In genomic region chr6:131532476-131533108, GRCh38 we compare ENCODE assay signal across 12 cellular contexts. TPM values are rescaled to one million over a fixed set of nuclear protein-coding genes. Genes with fewer than 3 reads are reported as not detected.
DNase-seq lines count a peak whose midpoint lies in the region; ATAC-seq and TF ChIP-seq lines count a peak whose summit lies in the region.
"Had no signal": no experiment of that assay in that cellular context is flagged by ENCODE, and none has a peak within 500 bp of the region (broad histone marks: within the 10 kb centered on the region; RNA-seq: fewer than 3 reads in every experiment).

No MANE protein-coding gene starts in this region.

- H3K27me3 ChIP-seq in PC-9 (ENCODE audit: insufficient read depth, low read depth): no peaks in the 10 kb centered on the region
- H3K27me3 ChIP-seq: cardiac muscle cell had no signal

- POLR2A ChIA-PET in activated CD4-positive, alpha-beta T cell treated with anti-CD3 and anti-CD28 coated beads for 36 hours (lab: Charles Lee): interaction anchor here (0.6 to 1.2 kb wide), 7 partner anchors 13 to 839 kb away, joined by 3 to 5 read pairs (median 3); no protein-coding TSS in a partner anchor
- POLR2A ChIA-PET in PC-9 (lab: Charles Lee; ENCODE audit: unreplicated experiment): no interaction called here

- H3K9me3 ChIP-seq in PC-9 (ENCODE audit: insufficient read depth, low read depth): no peaks in the 10 kb centered on the region

- no peaks in the 10 kb centered on the region for H3K36me3 Mint-ChIP-seq in activated CD4-positive, alpha-beta T cell treated with anti-CD3 and anti-CD28 coated beads for 36 hours (ENCODE audit: low read depth)
- no peaks in the 10 kb centered on the region for H3K36me3 Mint-ChIP-seq in stimulated activated effector memory CD8-positive, alpha-beta T cell treated with anti-CD3 and anti-CD28 coated beads, Interleukin-12 subunit alpha, Interleukin-12 subunit beta, amount 100 ng/mL, for 72 hours
- no peaks in the 10 kb centered on the region for H3K36me3 Mint-ChIP-seq in glutamatergic neuron (ENCODE audit: unreplicated experiment)

- BruUV-seq in PC-9 (replicated peaks; lab: Mats Ljungman, UMichigan): no TSS peak

- H3K9me2 ChIP-seq in PC-9 (ENCODE audit: insufficient read depth): no peaks in the 10 kb centered on the region

- no peaks in the 10 kb centered on the region for H3F3A ChIP-seq in PC-9 (ENCODE audit: insufficient read depth, low read depth)

- peak; percentile 81 for DNase-seq in activated CD4-positive, alpha-beta T cell treated with anti-CD3 and anti-CD28 coated beads for 36 hours
- DNase-seq in activated CD4-positive, alpha-beta T cell treated with anti-CD3 and anti-CD28 coated beads, Interleukin-2, amount 50 U/mL, for 1 hour: no peak
- peak; percentile 66 to 78 for DNase-seq in activated T-cell treated with anti-CD3 and anti-CD28 coated beads, Interleukin-2, amount 50 U/mL, for 48 hours
- peak; percentile 21 to 64 for DNase-seq in stimulated activated effector memory CD8-positive, alpha-beta T cell treated with anti-CD3 and anti-CD28 coated beads, Interleukin-12 subunit alpha, Interleukin-12 subunit beta, amount 100 ng/mL, for 72 hours (ENCODE audit: low spot score in 2 of 2)
- DNase-seq in PC-9 (no peak), glutamatergic neuron (no peak)
- DNase-seq in central memory CD4-positive, alpha-beta T cell: no peak

- no peaks in the 10 kb centered on the region for H3K79me2 ChIP-seq in PC-9 (ENCODE audit: low read depth)

- peak; percentile 94 for ATAC-seq in activated CD4-positive, alpha-beta T cell treated with anti-CD3 and anti-CD28 coated beads for 36 hours
- peak; percentile 81 for ATAC-seq in HG03280 (IDR thresholded peaks at IDR 0.05; ENCODE audit: unreplicated experiment)
- ATAC-seq in stimulated activated effector memory CD8-positive, alpha-beta T cell treated with anti-CD3 and anti-CD28 coated beads, Interleukin-12 subunit alpha, Interleukin-12 subunit beta, amount 100 ng/mL, for 72 hours: peak; percentile 97
- ATAC-seq: GM23338 had no signal

- H3K9me3 Mint-ChIP-seq in activated CD4-positive, alpha-beta T cell treated with anti-CD3 and anti-CD28 coated beads for 36 hours (ENCODE audit: low read depth): no peaks in the 10 kb centered on the region
- no peaks in the 10 kb centered on the region for H3K9me3 Mint-ChIP-seq in stimulated activated effector memory CD8-positive, alpha-beta T cell treated with anti-CD3 and anti-CD28 coated beads, Interleukin-12 subunit alpha, Interleukin-12 subunit beta, amount 100 ng/mL, for 72 hours
- H3K9me3 Mint-ChIP-seq in glutamatergic neuron (ENCODE audit: unreplicated experiment): peaks cover 2% of the 10 kb centered on the region
- H3K9me3 Mint-ChIP-seq: GM23338 had no signal

- H3K27me3 Mint-ChIP-seq in activated CD4-positive, alpha-beta T cell treated with anti-CD3 and anti-CD28 coated beads for 36 hours: no peaks in the 10 kb centered on the region
- H3K27me3 Mint-ChIP-seq in glutamatergic neuron (ENCODE audit: unreplicated experiment): no peaks in the 10 kb centered on the region

- no peak for TF ChIP-seq CTCF in PC-9 (conservative IDR thresholded peaks at IDR 0.05)
- TF ChIP-seq CTCF in glutamatergic neuron (IDR thresholded peaks at IDR 0.05; ENCODE audit: partially characterized antibody, unreplicated experiment): no peak

- H4K20me1 ChIP-seq in PC-9 (ENCODE audit: insufficient read depth): no peaks in the 10 kb centered on the region

- CTCF ChIA-PET in activated CD4-positive, alpha-beta T cell treated with anti-CD3 and anti-CD28 coated beads for 36 hours (lab: Charles Lee): interaction anchor here (0.6 to 3.7 kb wide), 25 partner anchors 7 to 1224 kb away, joined by 3 to 53 read pairs (median 4); partner anchors contain the start of gene MED23
- CTCF ChIA-PET in PC-9 (lab: Charles Lee): no interaction called here

- H3K4me1 ChIP-seq in PC-9 (replicated peaks; ENCODE audit: insufficient read depth): no peaks in the 10 kb centered on the region

- H3K4me3 Mint-ChIP-seq in activated CD4-positive, alpha-beta T cell treated with anti-CD3 and anti-CD28 coated beads for 36 hours: no peak overlapping the region
- peak overlapping the region; percentile 8 for H3K4me3 Mint-ChIP-seq in stimulated activated effector memory CD8-positive, alpha-beta T cell treated with anti-CD3 and anti-CD28 coated beads, Interleukin-12 subunit alpha, Interleukin-12 subunit beta, amount 100 ng/mL, for 72 hours
- H3K4me3 Mint-ChIP-seq in glutamatergic neuron (ENCODE audit: unreplicated experiment): no peak overlapping the region
- H3K4me3 Mint-ChIP-seq: GM23338 had no signal

- H3K27ac Mint-ChIP-seq in activated CD4-positive, alpha-beta T cell treated with anti-CD3 and anti-CD28 coated beads for 36 hours: peak overlapping the region; percentile 81
- H3K27ac Mint-ChIP-seq in stimulated activated effector memory CD8-positive, alpha-beta T cell treated with anti-CD3 and anti-CD28 coated beads, Interleukin-12 subunit alpha, Interleukin-12 subunit beta, amount 100 ng/mL, for 72 hours: peak overlapping the region; percentile 5
- H3K27ac Mint-ChIP-seq in glutamatergic neuron (ENCODE audit: unreplicated experiment): no peak overlapping the region
- H3K27ac Mint-ChIP-seq: GM23338 had no signal

- no peak overlapping the region for H3K4me2 ChIP-seq in PC-9
- H3K4me2 ChIP-seq: GM23338, smooth muscle cell had no signal

- H3K4me3 ChIP-seq in PC-9: no peak overlapping the region
- H3K4me3 ChIP-seq: cardiac muscle cell, GM23338, smooth muscle cell had no signal

- H3K27ac ChIP-seq in PC-9: no peak overlapping the region
- H3K27ac ChIP-seq: cardiac muscle cell had no signal

- intact Hi-C loops in activated CD4-positive, alpha-beta T cell treated with anti-CD3 and anti-CD28 coated beads for 36 hours (cut with DNase I, micrococcal nuclease): loop anchor here (1.0 to 5.0 kb wide), 6 partner anchors 13 to 470 kb away; partner anchors contain the start of genes AKAP7 (in 1 of the 2) and EPB41L2 (in 1 of the 2)
- intact Hi-C loops in PC-9 (cut with micrococcal nuclease; ENCODE audit: unreplicated experiment): loop anchor here (1.0 to 5.0 kb wide), 2 partner anchors 333 to 415 kb away; no protein-coding TSS in a partner anchor

- H3K36me3 ChIP-seq in PC-9 (ENCODE audit: low read depth): no peaks in the 10 kb centered on the region
- H3K36me3 ChIP-seq: cardiac muscle cell had no signal

- peaks cover 51% of the 10 kb centered on the region for H3K4me1 Mint-ChIP-seq in activated CD4-positive, alpha-beta T cell treated with anti-CD3 and anti-CD28 coated beads for 36 hours
- peaks cover 40% of the 10 kb centered on the region for H3K4me1 Mint-ChIP-seq in stimulated activated effector memory CD8-positive, alpha-beta T cell treated with anti-CD3 and anti-CD28 coated beads, Interleukin-12 subunit alpha, Interleukin-12 subunit beta, amount 100 ng/mL, for 72 hours
- H3K4me1 Mint-ChIP-seq in glutamatergic neuron (ENCODE audit: low read depth, unreplicated experiment): no peaks in the 10 kb centered on the region

- H2AFZ ChIP-seq in PC-9: no peak overlapping the region

RNA-seq across cellular contexts. Expression of gene ARG1, which starts 40.4 kb away (rescaled TPM):
- total RNA-seq in activated CD4-positive, alpha-beta T cell treated with anti-CD3 and anti-CD28 coated beads for 36 hours: not detected
- not detected in 2 replicates for total RNA-seq in PC-9 (2021)
- not detected for total RNA-seq in glutamatergic neuron (ENCODE audit: unreplicated experiment)
- total RNA-seq: A172, cardiac muscle cell, GM23338, smooth muscle cell had no signal

Comparison
In these comparisons a context has a peak if more than half of its experiments do, and no peak if none do; other contexts are left out.
1. DNase-seq: peak in activated CD4-positive, alpha-beta T cell treated with anti-CD3 and anti-CD28 coated beads for 36 hours (single experiment), activated T-cell treated with anti-CD3 and anti-CD28 coated beads, Interleukin-2, amount 50 U/mL, for 48 hours (2 of 2) and stimulated activated effector memory CD8-positive, alpha-beta T cell treated with anti-CD3 and anti-CD28 coated beads, Interleukin-12 subunit alpha, Interleukin-12 subunit beta, amount 100 ng/mL, for 72 hours (2 of 2); none in activated CD4-positive, alpha-beta T cell treated with anti-CD3 and anti-CD28 coated beads, Interleukin-2, amount 50 U/mL, for 1 hour (single experiment), PC-9 (0 of 2), central memory CD4-positive, alpha-beta T cell (single experiment) and glutamatergic neuron (single experiment).
2. Peak in every context shown above with its lines, with median percentiles within 50 percentile points of each other: ATAC-seq.